In genomic region chr5:67214713-67215591, GRCh38 we compare ENCODE assay signal across 9 cellular contexts. TPM values are rescaled to one million over a fixed set of nuclear protein-coding genes. Genes with fewer than 3 reads are reported as not detected.
A peak's percentile ranks its signal among the peaks of the same experiment; 100 is the strongest.
DNase-seq lines count a peak whose midpoint lies in the region; ATAC-seq and TF ChIP-seq lines count a peak whose summit lies in the region.
"Had no signal": no experiment of that assay in that cellular context is flagged by ENCODE, and none has a peak within 500 bp of the region (broad histone marks: within the 10 kb centered on the region; RNA-seq: fewer than 3 reads in every experiment).

No MANE protein-coding gene starts in this region.

- H3K9me3 ChIP-seq in CD4-positive, alpha-beta memory T cell (ENCODE audit: control insufficient read depth in 1 of 2, low read length in 2 of 2) = no peaks in the 10 kb centered on the region
- H3K9me3 ChIP-seq in neutrophil = no peaks in the 10 kb centered on the region

- TF ChIP-seq CTCF in epithelial cell of esophagus (IDR thresholded peaks at IDR 0.05; ENCODE audit: insufficient read depth, low read depth, low read length, missing control alignments) (no peak), neutrophil (IDR thresholded peaks at IDR 0.05) (no peak), chondrocyte (IDR thresholded peaks at IDR 0.05) (no peak)

- H3K9me3 Mint-ChIP-seq in CD4-positive, alpha-beta memory T cell = peaks cover 0 to 3% (median 0%) of the 10 kb centered on the region in 8 donors
- no peaks in the 10 kb centered on the region for H3K9me3 Mint-ChIP-seq in chondrocyte (ENCODE audit: low read depth)

- CTCF ChIA-PET in CD4-positive, alpha-beta memory T cell (lab: Charles Lee; ENCODE audit: partially characterized antibody) = interaction anchor here (0.9 to 29.6 kb wide), 7 partner anchors 8 to 1039 kb away, joined by 3 to 851 read pairs (median 10); no protein-coding TSS in a partner anchor

- ATAC-seq in GM19328 (IDR thresholded peaks at IDR 0.05; ENCODE audit: unreplicated experiment) = no peak
- no peak for ATAC-seq in HG03565 (IDR thresholded peaks at IDR 0.05; ENCODE audit: unreplicated experiment)

- no peaks in the 10 kb centered on the region for H3K27me3 Mint-ChIP-seq in CD4-positive, alpha-beta memory T cell
- H3K27me3 Mint-ChIP-seq in chondrocyte (ENCODE audit: low read depth) = no peaks in the 10 kb centered on the region

- intact Hi-C loops in CD4-positive, alpha-beta memory T cell (cut with micrococcal nuclease) = loop anchor here (5.0 kb wide), 1 partner anchor 1002 kb away; the partner anchor contains the start of gene PIK3R1

- peak overlapping the region; percentile 52 for H3K27ac ChIP-seq in CD4-positive, alpha-beta memory T cell (ENCODE audit: low read depth, low read length)
- peak overlapping the region; percentile 55 for H3K27ac ChIP-seq in neutrophil
- H3K27ac ChIP-seq: PC-9 had no signal

- H3K36me3 Mint-ChIP-seq in CD4-positive, alpha-beta memory T cell = no peaks in the 10 kb centered on the region
- no peaks in the 10 kb centered on the region for H3K36me3 Mint-ChIP-seq in chondrocyte (ENCODE audit: low read depth)

- H3K4me1 Mint-ChIP-seq in CD4-positive, alpha-beta memory T cell = peaks cover 54 to 62% (median 56%) of the 10 kb centered on the region in 4 donors
- H3K4me1 Mint-ChIP-seq in chondrocyte (ENCODE audit: low read depth) = peaks cover 27% of the 10 kb centered on the region

- POLR2A ChIA-PET in CD4-positive, alpha-beta memory T cell (lab: Charles Lee; ENCODE audit: partially characterized antibody) = interaction anchor here (0.9 to 11.0 kb wide), 13 partner anchors 9 to 1073 kb away, joined by 3 to 115 read pairs (median 6); partner anchors contain the start of gene PIK3R1

- peak overlapping the region; percentile 94 to 99 (median 98) for H3K27ac Mint-ChIP-seq in CD4-positive, alpha-beta memory T cell
- H3K27ac Mint-ChIP-seq in chondrocyte (ENCODE audit: unreplicated experiment) = no peak overlapping the region

- H3K4me3 ChIP-seq in CD4-positive, alpha-beta memory T cell (ENCODE audit: low read length in 2 of 2) = peak overlapping the region in 1 of 2 donors; percentile 44
- H3K4me3 ChIP-seq in epithelial cell of esophagus (ENCODE audit: low read length) (no peak overlapping the region), neutrophil (ENCODE audit: low read depth in 1 of 2, low read length in 1 of 2) (no peak overlapping the region)
- H3K4me3 ChIP-seq: PC-9 had no signal

- no peaks in the 10 kb centered on the region for H3K36me3 ChIP-seq in CD4-positive, alpha-beta memory T cell (ENCODE audit: insufficient read depth, low read length)
- H3K36me3 ChIP-seq in neutrophil = no peaks in the 10 kb centered on the region

- no peaks in the 10 kb centered on the region for H3K27me3 ChIP-seq in CD4-positive, alpha-beta memory T cell (ENCODE audit: insufficient read depth, low read length)
- H3K27me3 ChIP-seq in neutrophil = no peaks in the 10 kb centered on the region

- no peak for DNase-seq in CD4-positive, alpha-beta memory T cell
- DNase-seq in NCI-H774 (lab: John Stamatoyannopoulos, UW) (peak; percentile 9), epithelial cell of esophagus (ENCODE audit: low read depth) (peak; percentile 7), chondrocyte (ENCODE audit: low spot score) (no peak)
- DNase-seq in stimulated activated CD4-positive, alpha-beta T cell treated with anti-CD3 and anti-CD28 coated beads, Interleukin-15, amount 100 ng/mL, for 24 hours = no peak

- H3K4me1 ChIP-seq in CD4-positive, alpha-beta memory T cell (ENCODE audit: insufficient read depth, low read length) = peaks cover 56% of the 10 kb centered on the region
- H3K4me1 ChIP-seq in neutrophil (ENCODE audit: control insufficient read depth in 1 of 2, insufficient read depth in 1 of 2, low read depth in 1 of 2, low read length in 1 of 2) = peaks cover 6 to 13% of the 10 kb centered on the region in 2 experiments

- peak overlapping the region in 6 of 8 donors; percentile 76 to 91 (median 84) for H3K4me3 Mint-ChIP-seq in CD4-positive, alpha-beta memory T cell
- no peak overlapping the region for H3K4me3 Mint-ChIP-seq in chondrocyte (ENCODE audit: unreplicated experiment)

RNA-seq across cellular contexts. Expression of gene CD180, which starts 18.4 kb away (rescaled TPM):
- total RNA-seq in CD4-positive, alpha-beta memory T cell = under 1 TPM; 0.50 to 0.52 TPM
- polyA plus RNA-seq in CD4-positive, alpha-beta memory T cell = under 1 TPM in 1 of 2 donors, not detected in 1; 0.25 TPM
- not detected in 3 replicates for total RNA-seq in chondrocyte
- total RNA-seq: PC-9 had no signal

Comparison
In these comparisons a context has a peak if more than half of its experiments do, and no peak if none do; other contexts are left out.
1. DNase-seq: peak in NCI-H774 (single experiment) and epithelial cell of esophagus (single experiment); none in CD4-positive, alpha-beta memory T cell (0 of 5), chondrocyte (single experiment) and stimulated activated CD4-positive, alpha-beta T cell treated with anti-CD3 and anti-CD28 coated beads, Interleukin-15, amount 100 ng/mL, for 24 hours (single experiment).